7 cellular contexts compared by ENCODE assay signal in genomic region chr10:122838880-122839279, GRCh38. TPM values are rescaled to one million over a fixed set of nuclear protein-coding genes. Genes with fewer than 3 reads are reported as not detected.
"Had no signal": no experiment of that assay in that cellular context is flagged by ENCODE, and none has a peak within 500 bp of the region (broad histone marks: within the 10 kb centered on the region; RNA-seq: fewer than 3 reads in every experiment).

No MANE protein-coding gene starts in this region.

- FAIRE-seq: HTR-8/SVneo had no signal

- H3K4me2 ChIP-seq: KMS-11 had no signal

- H3K9ac ChIP-seq: KMS-11 had no signal

- H3K27ac ChIP-seq: HL-60, KMS-11 had no signal

- DNase-seq: Karpas-422, KBM-7, KG1 had no signal

RNA-seq across cellular contexts. Expression of gene CUZD1, which starts 6.8 kb away (rescaled TPM):
- total RNA-seq: HT-29 had no signal

RNA-seq across cellular contexts. Expression of gene FAM24B, which starts 40.5 kb away (rescaled TPM):
- total RNA-seq: HT-29 had no signal
